Comparison of ENCODE assay signal across 19 cellular contexts in genomic region chr1:165844114-165844798, GRCh38. TPM values are rescaled to one million over a fixed set of nuclear protein-coding genes. Genes with fewer than 3 reads are reported as not detected.
DNase-seq lines count a peak whose midpoint lies in the region; ATAC-seq and TF ChIP-seq lines count a peak whose summit lies in the region.
"Had no signal": no experiment of that assay in that cellular context is flagged by ENCODE, and none has a peak within 500 bp of the region (broad histone marks: within the 10 kb centered on the region; RNA-seq: fewer than 3 reads in every experiment).

No MANE protein-coding gene starts in this region.

- peak overlapping the region; percentile 87; the same call in 1 of the 2 replicates for H3K4me2 ChIP-seq in KMS-11
- H3K4me2 ChIP-seq in neural progenitor cell: no peak overlapping the region

- H3K4me3 Mint-ChIP-seq in WTC11: no peak overlapping the region
- peak overlapping the region; percentile 39 for H3K4me3 Mint-ChIP-seq in neural progenitor cell
- H3K4me3 Mint-ChIP-seq in immature natural killer cell: no peak overlapping the region
- H3K4me3 Mint-ChIP-seq: B cell; CD4-positive, alpha-beta memory T cell had no signal

- H3K27me3 Mint-ChIP-seq in WTC11 (ENCODE audit: low read depth): no peaks in the 10 kb centered on the region
- no peaks in the 10 kb centered on the region for H3K27me3 Mint-ChIP-seq in neural progenitor cell (ENCODE audit: insufficient read depth, low read depth)
- peaks cover 0 to 3% (median 0%) of the 10 kb centered on the region in 3 donors for H3K27me3 Mint-ChIP-seq in immature natural killer cell (ENCODE audit: low read depth in 3 of 3)
- H3K27me3 Mint-ChIP-seq: B cell; CD4-positive, alpha-beta memory T cell had no signal

- H3K79me2 ChIP-seq in KMS-11 (ENCODE audit: insufficient read depth, low read depth) (peaks cover 100% of the 10 kb centered on the region), neural progenitor cell (ENCODE audit: low read depth) (peaks cover 100% of the 10 kb centered on the region)

- no peak overlapping the region for H3K27ac Mint-ChIP-seq in WTC11
- no peak overlapping the region for H3K27ac Mint-ChIP-seq in neural progenitor cell
- H3K27ac Mint-ChIP-seq in immature natural killer cell: peak overlapping the region in 1 of 6 donors; percentile 14
- H3K27ac Mint-ChIP-seq: B cell; CD4-positive, alpha-beta memory T cell had no signal

- peaks cover 8% of the 10 kb centered on the region; the same call in 1 of the 2 replicates for H3K9me3 Mint-ChIP-seq in WTC11
- peaks cover 19% of the 10 kb centered on the region for H3K9me3 Mint-ChIP-seq in neural progenitor cell
- peaks cover 0 to 2% (median 0%) of the 10 kb centered on the region in 6 donors for H3K9me3 Mint-ChIP-seq in immature natural killer cell
- H3K9me3 Mint-ChIP-seq: CD4-positive, alpha-beta memory T cell had no signal

- peaks cover 12% of the 10 kb centered on the region for H3K36me3 Mint-ChIP-seq in WTC11
- H3K36me3 Mint-ChIP-seq in neural progenitor cell: peaks cover 23% of the 10 kb centered on the region
- peaks cover 0 to 3% (median 0%) of the 10 kb centered on the region in 3 donors for H3K36me3 Mint-ChIP-seq in immature natural killer cell
- H3K36me3 Mint-ChIP-seq: CD4-positive, alpha-beta memory T cell had no signal

- H3K9ac ChIP-seq in KMS-11: no peak overlapping the region
- H3K9ac ChIP-seq in neural progenitor cell: no peak overlapping the region
- H3K9ac ChIP-seq: GM23248 had no signal

- CTCF ChIA-PET in WTC11 (lab: Charles Lee): interaction anchor here (0.8 to 2.2 kb wide), 4 partner anchors 15 to 75 kb away, joined by 3 to 7 read pairs (median 4); partner anchors contain the start of gene TMCO1

- DNase-seq in NCI-H1417 (lab: John Stamatoyannopoulos, UW): peak in 2 of 3 experiments; percentile 50 to 89
- DNase-seq in NCI-H1417 treated with DMSO at 0.1 percent for 48 hours (lab: John Stamatoyannopoulos, UW): no peak
- no peak for DNase-seq in WTC11 (ENCODE audit: low spot score)
- DNase-seq in neural progenitor cell (ENCODE audit: low spot score): no peak
- no peak for DNase-seq in right atrium auricular region (ENCODE audit: low spot score)
- DNase-seq in immature natural killer cell: no peak
- DNase-seq: CD4-positive, alpha-beta memory T cell; GF-D8; GM23248; NCI-H2029; NCI-H226; NCI-H526 treated with DMSO at 0.1 percent for 48 hours; OCI-M1; SHP77 had no signal

- H2AFZ ChIP-seq in KMS-11 (ENCODE audit: low read depth) (no peak overlapping the region), neural progenitor cell (replicated peaks) (no peak overlapping the region)
- H2AFZ ChIP-seq: GM23248 had no signal

- H3K27ac ChIP-seq in KMS-11 (no peak overlapping the region), neural progenitor cell (no peak overlapping the region), right atrium auricular region (no peak overlapping the region)
- H3K27ac ChIP-seq: SK-N-MC had no signal

- H3K4me1 ChIP-seq in KMS-11 (ENCODE audit: low read depth, poor library complexity, severe bottlenecking): peaks cover 96% of the 10 kb centered on the region
- no peaks in the 10 kb centered on the region for H3K4me1 ChIP-seq in neural progenitor cell
- H3K4me1 ChIP-seq in right atrium auricular region: peaks cover 0 to 23% of the 10 kb centered on the region in 2 donors
- H3K4me1 ChIP-seq: HAP-1 had no signal

- H3K36me3 ChIP-seq in KMS-11 (ENCODE audit: insufficient read depth) (no peaks in the 10 kb centered on the region; the same call in 1 of the 2 replicates), neural progenitor cell (no peaks in the 10 kb centered on the region), right atrium auricular region (no peaks in the 10 kb centered on the region)

- no peaks in the 10 kb centered on the region for H3F3A ChIP-seq in neural progenitor cell (ENCODE audit: low read depth)

- no peak for TF ChIP-seq CTCF in KMS-11 (conservative IDR thresholded peaks at IDR 0.05; ENCODE audit: low read depth, low read length)
- TF ChIP-seq CTCF in WTC11 (IDR thresholded peaks at IDR 0.05): no peak
- TF ChIP-seq CTCF in neural progenitor cell (IDR thresholded peaks at IDR 0.05): no peak
- no peak for TF ChIP-seq CTCF in right atrium auricular region (IDR thresholded peaks at IDR 0.05)

- ATAC-seq in WTC11 (peak; percentile 13; the same call in 1 of the 2 replicates), HG03175 (IDR thresholded peaks at IDR 0.05; ENCODE audit: unreplicated experiment) (no peak)

- peaks cover 57% of the 10 kb centered on the region for H3K4me1 Mint-ChIP-seq in WTC11
- H3K4me1 Mint-ChIP-seq in neural progenitor cell: peaks cover 36% of the 10 kb centered on the region
- H3K4me1 Mint-ChIP-seq in immature natural killer cell: peaks cover 61 to 75% of the 10 kb centered on the region in 2 donors

- H3K27me3 ChIP-seq in KMS-11 (ENCODE audit: insufficient read depth, low read depth) (no peaks in the 10 kb centered on the region), neural progenitor cell (no peaks in the 10 kb centered on the region), right atrium auricular region (no peaks in the 10 kb centered on the region)

- peaks cover 96% of the 10 kb centered on the region for H4K20me1 ChIP-seq in KMS-11 (ENCODE audit: insufficient read depth)
- H4K20me1 ChIP-seq in neural progenitor cell (ENCODE audit: low read depth): peaks cover 76% of the 10 kb centered on the region

- no peaks in the 10 kb centered on the region for H3K9me3 ChIP-seq in neural progenitor cell (ENCODE audit: low read depth)
- H3K9me3 ChIP-seq in right atrium auricular region: no peaks in the 10 kb centered on the region
- H3K9me3 ChIP-seq: HAP-1 had no signal

- H3K4me3 ChIP-seq in KMS-11 (IDR thresholded peaks at IDR 0.05; ENCODE audit: insufficient read depth, low read depth, low read length) (no peak overlapping the region), neural progenitor cell (no peak overlapping the region), right atrium auricular region (no peak overlapping the region)
- H3K4me3 ChIP-seq: GM23248, HAP-1, SK-N-MC had no signal

- POLR2A ChIA-PET in WTC11 (lab: Charles Lee): no interaction called here

TF ChIP-seq in WTC11, 78 proteins besides CTCF, POLR2A, EP300 and RAD21 (continues in another document):
- TF ChIP-seq MLX (CRISPR knock-in tag; IDR thresholded peaks at IDR 0.05) (no peak), ZNF121 (CRISPR knock-in tag; IDR thresholded peaks at IDR 0.05) (no peak), ERG (CRISPR knock-in tag; IDR thresholded peaks at IDR 0.05) (no peak), NFYB (CRISPR knock-in tag; conservative IDR thresholded peaks at IDR 0.05; ENCODE audit: low read depth) (no peak), ZNF425 (CRISPR knock-in tag; conservative IDR thresholded peaks at IDR 0.05) (no peak)

RNA-seq across cellular contexts. Expression of gene UCK2, which starts 16.8 kb away (rescaled TPM):
- total RNA-seq in WTC11 (2021) (74.3 to 85.7 TPM (median 79.2 TPM) in 3 replicates), neural progenitor cell (ENCODE audit: low replicate concordance) (43.8 and 67.6 TPM in 2 replicates), right atrium auricular region (10 to 100 TPM in 1 of 2 donors, 1 to 10 TPM in 1; 8.8 to 19.3 TPM)
- polyA plus RNA-seq in immature natural killer cell: 10 to 100 TPM; 18.4 to 28.7 (median 24.8) TPM

Comparison
In these comparisons a context has a peak if more than half of its experiments do, and no peak if none do; other contexts are left out.
1. DNase-seq: peak in NCI-H1417 (2 of 3); none in NCI-H1417 treated with DMSO at 0.1 percent for 48 hours (single experiment), WTC11 (single experiment), neural progenitor cell (single experiment), right atrium auricular region (single experiment) and immature natural killer cell (0 of 3).